9 cellular contexts compared by ENCODE assay signal in the genomic region with DNA sequence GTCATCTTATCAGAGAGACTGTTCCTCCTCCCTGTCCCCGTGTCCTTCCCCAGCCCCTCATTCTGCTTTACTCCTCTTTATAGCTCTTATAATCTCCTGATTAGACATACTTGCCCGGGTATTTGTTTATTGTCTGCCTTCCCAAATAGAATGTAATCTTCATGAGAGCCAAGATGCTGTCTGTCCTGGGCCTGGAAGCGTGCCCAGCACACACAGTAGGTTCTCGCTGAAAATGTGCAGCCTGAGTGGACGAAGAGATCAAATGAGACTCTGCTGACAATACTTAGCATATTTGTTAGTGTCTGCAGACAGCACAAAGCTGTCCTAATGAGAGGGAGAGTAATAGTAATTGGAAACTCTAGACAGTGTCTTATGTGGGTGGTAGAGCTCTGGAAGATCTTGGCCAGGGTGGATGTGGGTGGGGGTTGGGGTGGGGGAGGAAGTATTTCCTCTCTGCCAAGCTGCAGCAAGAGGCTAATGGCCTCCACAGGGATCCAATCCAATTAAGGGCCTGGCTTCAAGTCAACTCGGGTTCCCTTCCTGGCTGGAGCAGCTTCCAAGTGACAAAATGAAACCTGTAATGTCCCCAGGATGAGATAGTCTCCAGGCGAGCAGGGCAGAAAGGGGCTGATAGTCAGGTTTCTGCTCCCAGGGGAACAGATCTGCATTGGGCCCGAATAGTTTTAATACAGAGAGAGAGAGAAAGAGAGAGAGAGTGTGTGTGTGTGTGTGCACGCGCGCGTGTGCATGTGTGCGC. TPM values are rescaled to one million over a fixed set of nuclear protein-coding genes. Genes with fewer than 3 reads are reported as not detected.
DNase-seq lines count a peak whose midpoint lies in the region; ATAC-seq and TF ChIP-seq lines count a peak whose summit lies in the region.
"Had no signal": no experiment of that assay in that cellular context is flagged by ENCODE, and none has a peak within 500 bp of the region (broad histone marks: within the 10 kb centered on the region; RNA-seq: fewer than 3 reads in every experiment).

No MANE protein-coding gene starts in this region.

- H3K9ac ChIP-seq in neural progenitor cell = no peak overlapping the region

- H3K27ac ChIP-seq in dorsolateral prefrontal cortex (peak overlapping the region; percentile 1 to 86 (median 69)), neural progenitor cell (no peak overlapping the region)

- H3K79me2 ChIP-seq in neural progenitor cell (ENCODE audit: low read depth) = no peaks in the 10 kb centered on the region

- peaks cover 5% of the 10 kb centered on the region for H3K27me3 Mint-ChIP-seq in neural progenitor cell (ENCODE audit: insufficient read depth, low read depth)
- no peaks in the 10 kb centered on the region for H3K27me3 Mint-ChIP-seq in natural killer cell (ENCODE audit: low read depth in 2 of 2)

- no peaks in the 10 kb centered on the region for H4K20me1 ChIP-seq in neural progenitor cell (ENCODE audit: low read depth)

- peaks cover 32% of the 10 kb centered on the region for H3F3A ChIP-seq in neural progenitor cell (ENCODE audit: low read depth)

- no peaks in the 10 kb centered on the region for H3K36me3 Mint-ChIP-seq in neural progenitor cell
- H3K36me3 Mint-ChIP-seq in natural killer cell = no peaks in the 10 kb centered on the region

- peak overlapping the region; percentile 58 for H3K4me2 ChIP-seq in neural progenitor cell

- TF ChIP-seq CTCF in dorsolateral prefrontal cortex (IDR thresholded peaks at IDR 0.05 in 54 of 56, conservative IDR thresholded peaks at IDR 0.05 in 2 of 56; ENCODE audit: low read depth in 1 of 56, partially characterized antibody in 56 of 56) = no peak
- TF ChIP-seq CTCF in neural progenitor cell (IDR thresholded peaks at IDR 0.05) = no peak
- no peak for TF ChIP-seq CTCF in natural killer cell (IDR thresholded peaks at IDR 0.05)

- H3K27me3 ChIP-seq in dorsolateral prefrontal cortex = no peaks in the 10 kb centered on the region
- no peaks in the 10 kb centered on the region for H3K27me3 ChIP-seq in neural progenitor cell

- H3K4me3 Mint-ChIP-seq in neural progenitor cell (peak overlapping the region; percentile 16), natural killer cell (no peak overlapping the region)

- intact Hi-C loops in dorsolateral prefrontal cortex (cut with DNase I) (no loop called here), natural killer cell (cut with micrococcal nuclease) (no loop called here)

- ATAC-seq in natural killer cell (no peak), GM18868 (IDR thresholded peaks at IDR 0.05; ENCODE audit: unreplicated experiment) (no peak)

- peak overlapping the region; percentile 90 for H3K27ac Mint-ChIP-seq in neural progenitor cell
- H3K27ac Mint-ChIP-seq in natural killer cell = no peak overlapping the region

- H3K9me3 ChIP-seq in neural progenitor cell (ENCODE audit: low read depth) = no peaks in the 10 kb centered on the region

- no peaks in the 10 kb centered on the region for H3K36me3 ChIP-seq in neural progenitor cell

- no peaks in the 10 kb centered on the region for H3K9me3 Mint-ChIP-seq in neural progenitor cell
- H3K9me3 Mint-ChIP-seq in natural killer cell = no peaks in the 10 kb centered on the region

- H3K4me3 ChIP-seq in dorsolateral prefrontal cortex = peak overlapping the region in 16 of 59 donors; percentile 4 to 38 (median 25)
- H3K4me3 ChIP-seq in neural progenitor cell = no peak overlapping the region

- peak; percentile 46 for DNase-seq in CD1c-positive myeloid dendritic cell (ENCODE audit: extremely low spot score)
- peak; percentile 61 for DNase-seq in NCI-H2171 treated with DMSO at 0.1 percent for 48 hours (lab: John Stamatoyannopoulos, UW)
- no peak for DNase-seq in dorsolateral prefrontal cortex
- peak; percentile 61 for DNase-seq in neural progenitor cell (ENCODE audit: low spot score)
- DNase-seq in foreskin melanocyte = no peak
- DNase-seq in natural killer cell = no peak
- DNase-seq in HPDE6-E6E7 (ENCODE audit: extremely low spot score) = no peak
- DNase-seq: GF-D8 had no signal

- H3K4me1 ChIP-seq in neural progenitor cell = peaks cover 26% of the 10 kb centered on the region

- H3K4me1 Mint-ChIP-seq in neural progenitor cell = peaks cover 26% of the 10 kb centered on the region
- H3K4me1 Mint-ChIP-seq in natural killer cell = peaks cover 0 to 3% of the 10 kb centered on the region in 2 donors

- H2AFZ ChIP-seq in neural progenitor cell (replicated peaks) = no peak overlapping the region

RNA-seq across cellular contexts. Expression of a gene that starts 9.4 kb away (rescaled TPM):
- 100 to 1,000 TPM in 39 of 120 experiments, 10 to 100 TPM in 81; 39.8 to 251 (median 85.5) TPM for total RNA-seq in dorsolateral prefrontal cortex
- total RNA-seq in neural progenitor cell (ENCODE audit: low replicate concordance) = 185 and 263 TPM in 2 replicates
- 10 to 100 TPM in 1 of 3 donors, 1 to 10 TPM in 2; 3.8 to 11.5 (median 5.0) TPM for total RNA-seq in natural killer cell

Comparison
In these comparisons a context has a peak if more than half of its experiments do, and no peak if none do; other contexts are left out.
1. DNase-seq: peak in CD1c-positive myeloid dendritic cell (single experiment), NCI-H2171 treated with DMSO at 0.1 percent for 48 hours (single experiment) and neural progenitor cell (single experiment); none in dorsolateral prefrontal cortex (0 of 10), foreskin melanocyte (single experiment), natural killer cell (single experiment) and HPDE6-E6E7 (single experiment).